In the genomic region with DNA sequence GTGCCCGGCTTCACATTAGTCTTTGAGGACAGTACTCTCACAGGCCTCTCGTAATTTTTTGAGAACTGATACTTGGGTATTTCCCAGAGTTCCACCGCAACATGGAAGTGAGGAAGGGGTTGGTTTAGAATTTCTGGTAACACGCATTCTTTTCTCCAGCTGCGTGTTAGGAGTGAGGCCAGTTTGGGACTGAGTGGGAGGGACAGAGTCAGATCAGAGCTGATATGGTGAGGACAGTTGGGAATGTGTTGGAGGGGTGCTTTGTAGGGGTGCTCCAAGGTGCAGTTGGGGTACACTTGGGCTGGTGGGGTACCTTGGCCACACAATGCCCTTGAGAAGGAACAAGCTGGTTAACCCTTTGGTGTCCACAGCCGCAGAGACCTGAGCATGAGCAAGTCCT, we compare ENCODE assay signal across 1 cellular context.
A peak's percentile ranks its signal among the peaks of the same experiment; 100 is the strongest.
TF ChIP-seq lines count a peak whose summit lies in the region.

No MANE protein-coding gene starts in this region.

TF ChIP-seq in K562, 482 proteins besides CTCF, POLR2A, EP300 and RAD21 (continued from another document and continues in another):
- TF ChIP-seq, protein P1, sequence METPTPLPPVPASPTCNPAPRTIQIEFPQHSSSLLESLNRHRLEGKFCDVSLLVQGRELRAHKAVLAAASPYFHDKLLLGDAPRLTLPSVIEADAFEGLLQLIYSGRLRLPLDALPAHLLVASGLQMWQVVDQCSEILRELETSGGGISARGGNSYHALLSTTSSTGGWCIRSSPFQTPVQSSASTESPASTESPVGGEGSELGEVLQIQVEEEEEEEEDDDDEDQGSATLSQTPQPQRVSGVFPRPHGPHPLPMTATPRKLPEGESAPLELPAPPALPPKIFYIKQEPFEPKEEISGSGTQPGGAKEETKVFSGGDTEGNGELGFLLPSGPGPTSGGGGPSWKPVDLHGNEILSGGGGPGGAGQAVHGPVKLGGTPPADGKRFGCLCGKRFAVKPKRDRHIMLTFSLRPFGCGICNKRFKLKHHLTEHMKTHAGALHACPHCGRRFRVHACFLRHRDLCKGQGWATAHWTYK (CRISPR knock-in tag; IDR thresholded peaks at IDR 0.05), result peak; percentile 16; the same call in 1 of the 2 replicates
- TF ChIP-seq HDAC1 (IDR thresholded peaks at IDR 0.05) (peak in 1 of 2 experiments; percentile 58; a peak in 2 of 4 replicates), HNRNPK (IDR thresholded peaks at IDR 0.05; ENCODE audit: low read depth, low read length, poor library complexity, severe bottlenecking) (no peak), GATA2 (CRISPR knock-in tag; IDR thresholded peaks at IDR 0.05) (peak; percentile 73), SMAD4 (CRISPR knock-in tag; conservative IDR thresholded peaks at IDR 0.05) (0 out of 2 replicates have a peak, but pooled peaks have one; percentile 15), MYBL2 (IDR thresholded peaks at IDR 0.05; ENCODE audit: low read depth) (no peak), MYBL2 (CRISPR knock-in tag; IDR thresholded peaks at IDR 0.05; ENCODE audit: borderline replicate concordance) (no peak), TEAD1 (CRISPR knock-in tag; IDR thresholded peaks at IDR 0.05) (peak in 1 of 2 experiments; percentile 55; a peak in 2 of 4 replicates), FOXJ3 (CRISPR knock-in tag; IDR thresholded peaks at IDR 0.05) (no peak), SNIP1 (IDR thresholded peaks at IDR 0.05; ENCODE audit: low read depth) (no peak), ADNP (tag; IDR thresholded peaks at IDR 0.05) (0 out of 2 replicates have a peak, but pooled peaks have one; percentile 14), CAMTA2 (CRISPR knock-in tag; conservative IDR thresholded peaks at IDR 0.05) (no peak), MYC (IDR thresholded peaks at IDR 0.05; ENCODE audit: low read depth, low read length) (no peak), MYC (CRISPR knock-in tag; IDR thresholded peaks at IDR 0.05; ENCODE audit: borderline replicate concordance, low read depth) (no peak), PCBP2 (IDR thresholded peaks at IDR 0.05; ENCODE audit: low read depth, low read length, poor library complexity, severe bottlenecking) (no peak), JUNB (CRISPR knock-in tag; conservative IDR thresholded peaks at IDR 0.05) (no peak), YY1 (IDR thresholded peaks at IDR 0.05; ENCODE audit: borderline replicate concordance in 1 of 3, control insufficient read depth in 1 of 3, extremely low read depth in 1 of 3, insufficient read depth in 3 of 3, insufficient read length in 1 of 3, insufficient replicate concordance in 2 of 3, low read depth in 1 of 3, low read length in 2 of 3) (no peak), ZNF77 (CRISPR knock-in tag; IDR thresholded peaks at IDR 0.05) (no peak), ZNF586 (CRISPR knock-in tag; conservative IDR thresholded peaks at IDR 0.05) (no peak), IRF2 (CRISPR knock-in tag; IDR thresholded peaks at IDR 0.05) (no peak), ZNF274 (IDR thresholded peaks at IDR 0.05; ENCODE audit: borderline replicate concordance, low read depth, low read length) (no peak), OTX1 (CRISPR knock-in tag; IDR thresholded peaks at IDR 0.05) (peak; percentile 94), SMARCA5 (IDR thresholded peaks at IDR 0.05) (no peak), ETV6 (IDR thresholded peaks at IDR 0.05; ENCODE audit: borderline replicate concordance in 1 of 2, low read depth in 2 of 2, low read length in 1 of 2) (peak in 1 of 2 experiments; percentile 18; a peak in 1 of 4 replicates), ETV6 (CRISPR knock-in tag; IDR thresholded peaks at IDR 0.05; ENCODE audit: borderline replicate concordance) (no peak), MTA1 (IDR thresholded peaks at IDR 0.05; ENCODE audit: borderline replicate concordance) (peak; percentile 65; the same call in 1 of the 2 replicates), POLR2B (IDR thresholded peaks at IDR 0.05; ENCODE audit: low read depth, partially characterized antibody) (peak; percentile 16), KDM4B (IDR thresholded peaks at IDR 0.05; ENCODE audit: borderline replicate concordance in 2 of 2, low read depth in 1 of 2) (peak in 1 of 2 experiments; percentile 63; a peak in 1 of 4 replicates), ZNF57 (CRISPR knock-in tag; IDR thresholded peaks at IDR 0.05) (no peak), TSC22D4 (tag; IDR thresholded peaks at IDR 0.05) (no peak), EP400 (IDR thresholded peaks at IDR 0.05) (no peak), POLR2AphosphoS5 (IDR thresholded peaks at IDR 0.05; ENCODE audit: control insufficient read depth, insufficient read depth, low read depth, low read length) (no peak), NFE2 (IDR thresholded peaks at IDR 0.05; ENCODE audit: low read depth) (0 out of 2 replicates have a peak, but pooled peaks have one; percentile 3), SLC30A9 (CRISPR knock-in tag; IDR thresholded peaks at IDR 0.05) (no peak), POLR2G (IDR thresholded peaks at IDR 0.05; ENCODE audit: low read depth, low read length) (no peak)
- TF ChIP-seq, protein P2, sequence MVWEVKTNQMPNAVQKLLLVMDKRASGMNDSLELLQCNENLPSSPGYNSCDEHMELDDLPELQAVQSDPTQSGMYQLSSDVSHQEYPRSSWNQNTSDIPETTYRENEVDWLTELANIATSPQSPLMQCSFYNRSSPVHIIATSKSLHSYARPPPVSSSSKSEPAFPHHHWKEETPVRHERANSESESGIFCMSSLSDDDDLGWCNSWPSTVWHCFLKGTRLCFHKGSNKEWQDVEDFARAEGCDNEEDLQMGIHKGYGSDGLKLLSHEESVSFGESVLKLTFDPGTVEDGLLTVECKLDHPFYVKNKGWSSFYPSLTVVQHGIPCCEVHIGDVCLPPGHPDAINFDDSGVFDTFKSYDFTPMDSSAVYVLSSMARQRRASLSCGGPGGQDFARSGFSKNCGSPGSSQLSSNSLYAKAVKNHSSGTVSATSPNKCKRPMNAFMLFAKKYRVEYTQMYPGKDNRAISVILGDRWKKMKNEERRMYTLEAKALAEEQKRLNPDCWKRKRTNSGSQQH (CRISPR knock-in tag; IDR thresholded peaks at IDR 0.05), result peak; percentile 94
- TF ChIP-seq, protein P3, sequence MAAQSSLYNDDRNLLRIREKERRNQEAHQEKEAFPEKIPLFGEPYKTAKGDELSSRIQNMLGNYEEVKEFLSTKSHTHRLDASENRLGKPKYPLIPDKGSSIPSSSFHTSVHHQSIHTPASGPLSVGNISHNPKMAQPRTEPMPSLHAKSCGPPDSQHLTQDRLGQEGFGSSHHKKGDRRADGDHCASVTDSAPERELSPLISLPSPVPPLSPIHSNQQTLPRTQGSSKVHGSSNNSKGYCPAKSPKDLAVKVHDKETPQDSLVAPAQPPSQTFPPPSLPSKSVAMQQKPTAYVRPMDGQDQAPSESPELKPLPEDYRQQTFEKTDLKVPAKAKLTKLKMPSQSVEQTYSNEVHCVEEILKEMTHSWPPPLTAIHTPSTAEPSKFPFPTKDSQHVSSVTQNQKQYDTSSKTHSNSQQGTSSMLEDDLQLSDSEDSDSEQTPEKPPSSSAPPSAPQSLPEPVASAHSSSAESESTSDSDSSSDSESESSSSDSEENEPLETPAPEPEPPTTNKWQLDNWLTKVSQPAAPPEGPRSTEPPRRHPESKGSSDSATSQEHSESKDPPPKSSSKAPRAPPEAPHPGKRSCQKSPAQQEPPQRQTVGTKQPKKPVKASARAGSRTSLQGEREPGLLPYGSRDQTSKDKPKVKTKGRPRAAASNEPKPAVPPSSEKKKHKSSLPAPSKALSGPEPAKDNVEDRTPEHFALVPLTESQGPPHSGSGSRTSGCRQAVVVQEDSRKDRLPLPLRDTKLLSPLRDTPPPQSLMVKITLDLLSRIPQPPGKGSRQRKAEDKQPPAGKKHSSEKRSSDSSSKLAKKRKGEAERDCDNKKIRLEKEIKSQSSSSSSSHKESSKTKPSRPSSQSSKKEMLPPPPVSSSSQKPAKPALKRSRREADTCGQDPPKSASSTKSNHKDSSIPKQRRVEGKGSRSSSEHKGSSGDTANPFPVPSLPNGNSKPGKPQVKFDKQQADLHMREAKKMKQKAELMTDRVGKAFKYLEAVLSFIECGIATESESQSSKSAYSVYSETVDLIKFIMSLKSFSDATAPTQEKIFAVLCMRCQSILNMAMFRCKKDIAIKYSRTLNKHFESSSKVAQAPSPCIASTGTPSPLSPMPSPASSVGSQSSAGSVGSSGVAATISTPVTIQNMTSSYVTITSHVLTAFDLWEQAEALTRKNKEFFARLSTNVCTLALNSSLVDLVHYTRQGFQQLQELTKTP (IDR thresholded peaks at IDR 0.05; ENCODE audit: low read depth in 1 of 2, partially characterized antibody in 2 of 2), result peak in 1 of 2 experiments; percentile 59
- TF ChIP-seq, protein P4, sequence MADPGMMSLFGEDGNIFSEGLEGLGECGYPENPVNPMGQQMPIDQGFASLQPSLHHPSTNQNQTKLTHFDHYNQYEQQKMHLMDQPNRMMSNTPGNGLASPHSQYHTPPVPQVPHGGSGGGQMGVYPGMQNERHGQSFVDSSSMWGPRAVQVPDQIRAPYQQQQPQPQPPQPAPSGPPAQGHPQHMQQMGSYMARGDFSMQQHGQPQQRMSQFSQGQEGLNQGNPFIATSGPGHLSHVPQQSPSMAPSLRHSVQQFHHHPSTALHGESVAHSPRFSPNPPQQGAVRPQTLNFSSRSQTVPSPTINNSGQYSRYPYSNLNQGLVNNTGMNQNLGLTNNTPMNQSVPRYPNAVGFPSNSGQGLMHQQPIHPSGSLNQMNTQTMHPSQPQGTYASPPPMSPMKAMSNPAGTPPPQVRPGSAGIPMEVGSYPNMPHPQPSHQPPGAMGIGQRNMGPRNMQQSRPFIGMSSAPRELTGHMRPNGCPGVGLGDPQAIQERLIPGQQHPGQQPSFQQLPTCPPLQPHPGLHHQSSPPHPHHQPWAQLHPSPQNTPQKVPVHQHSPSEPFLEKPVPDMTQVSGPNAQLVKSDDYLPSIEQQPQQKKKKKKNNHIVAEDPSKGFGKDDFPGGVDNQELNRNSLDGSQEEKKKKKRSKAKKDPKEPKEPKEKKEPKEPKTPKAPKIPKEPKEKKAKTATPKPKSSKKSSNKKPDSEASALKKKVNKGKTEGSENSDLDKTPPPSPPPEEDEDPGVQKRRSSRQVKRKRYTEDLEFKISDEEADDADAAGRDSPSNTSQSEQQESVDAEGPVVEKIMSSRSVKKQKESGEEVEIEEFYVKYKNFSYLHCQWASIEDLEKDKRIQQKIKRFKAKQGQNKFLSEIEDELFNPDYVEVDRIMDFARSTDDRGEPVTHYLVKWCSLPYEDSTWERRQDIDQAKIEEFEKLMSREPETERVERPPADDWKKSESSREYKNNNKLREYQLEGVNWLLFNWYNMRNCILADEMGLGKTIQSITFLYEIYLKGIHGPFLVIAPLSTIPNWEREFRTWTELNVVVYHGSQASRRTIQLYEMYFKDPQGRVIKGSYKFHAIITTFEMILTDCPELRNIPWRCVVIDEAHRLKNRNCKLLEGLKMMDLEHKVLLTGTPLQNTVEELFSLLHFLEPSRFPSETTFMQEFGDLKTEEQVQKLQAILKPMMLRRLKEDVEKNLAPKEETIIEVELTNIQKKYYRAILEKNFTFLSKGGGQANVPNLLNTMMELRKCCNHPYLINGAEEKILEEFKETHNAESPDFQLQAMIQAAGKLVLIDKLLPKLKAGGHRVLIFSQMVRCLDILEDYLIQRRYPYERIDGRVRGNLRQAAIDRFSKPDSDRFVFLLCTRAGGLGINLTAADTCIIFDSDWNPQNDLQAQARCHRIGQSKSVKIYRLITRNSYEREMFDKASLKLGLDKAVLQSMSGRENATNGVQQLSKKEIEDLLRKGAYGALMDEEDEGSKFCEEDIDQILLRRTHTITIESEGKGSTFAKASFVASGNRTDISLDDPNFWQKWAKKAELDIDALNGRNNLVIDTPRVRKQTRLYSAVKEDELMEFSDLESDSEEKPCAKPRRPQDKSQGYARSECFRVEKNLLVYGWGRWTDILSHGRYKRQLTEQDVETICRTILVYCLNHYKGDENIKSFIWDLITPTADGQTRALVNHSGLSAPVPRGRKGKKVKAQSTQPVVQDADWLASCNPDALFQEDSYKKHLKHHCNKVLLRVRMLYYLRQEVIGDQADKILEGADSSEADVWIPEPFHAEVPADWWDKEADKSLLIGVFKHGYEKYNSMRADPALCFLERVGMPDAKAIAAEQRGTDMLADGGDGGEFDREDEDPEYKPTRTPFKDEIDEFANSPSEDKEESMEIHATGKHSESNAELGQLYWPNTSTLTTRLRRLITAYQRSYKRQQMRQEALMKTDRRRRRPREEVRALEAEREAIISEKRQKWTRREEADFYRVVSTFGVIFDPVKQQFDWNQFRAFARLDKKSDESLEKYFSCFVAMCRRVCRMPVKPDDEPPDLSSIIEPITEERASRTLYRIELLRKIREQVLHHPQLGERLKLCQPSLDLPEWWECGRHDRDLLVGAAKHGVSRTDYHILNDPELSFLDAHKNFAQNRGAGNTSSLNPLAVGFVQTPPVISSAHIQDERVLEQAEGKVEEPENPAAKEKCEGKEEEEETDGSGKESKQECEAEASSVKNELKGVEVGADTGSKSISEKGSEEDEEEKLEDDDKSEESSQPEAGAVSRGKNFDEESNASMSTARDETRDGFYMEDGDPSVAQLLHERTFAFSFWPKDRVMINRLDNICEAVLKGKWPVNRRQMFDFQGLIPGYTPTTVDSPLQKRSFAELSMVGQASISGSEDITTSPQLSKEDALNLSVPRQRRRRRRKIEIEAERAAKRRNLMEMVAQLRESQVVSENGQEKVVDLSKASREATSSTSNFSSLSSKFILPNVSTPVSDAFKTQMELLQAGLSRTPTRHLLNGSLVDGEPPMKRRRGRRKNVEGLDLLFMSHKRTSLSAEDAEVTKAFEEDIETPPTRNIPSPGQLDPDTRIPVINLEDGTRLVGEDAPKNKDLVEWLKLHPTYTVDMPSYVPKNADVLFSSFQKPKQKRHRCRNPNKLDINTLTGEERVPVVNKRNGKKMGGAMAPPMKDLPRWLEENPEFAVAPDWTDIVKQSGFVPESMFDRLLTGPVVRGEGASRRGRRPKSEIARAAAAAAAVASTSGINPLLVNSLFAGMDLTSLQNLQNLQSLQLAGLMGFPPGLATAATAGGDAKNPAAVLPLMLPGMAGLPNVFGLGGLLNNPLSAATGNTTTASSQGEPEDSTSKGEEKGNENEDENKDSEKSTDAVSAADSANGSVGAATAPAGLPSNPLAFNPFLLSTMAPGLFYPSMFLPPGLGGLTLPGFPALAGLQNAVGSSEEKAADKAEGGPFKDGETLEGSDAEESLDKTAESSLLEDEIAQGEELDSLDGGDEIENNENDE (IDR thresholded peaks at IDR 0.05; ENCODE audit: low read depth, low read length), result no peak
- TF ChIP-seq, protein P5, sequence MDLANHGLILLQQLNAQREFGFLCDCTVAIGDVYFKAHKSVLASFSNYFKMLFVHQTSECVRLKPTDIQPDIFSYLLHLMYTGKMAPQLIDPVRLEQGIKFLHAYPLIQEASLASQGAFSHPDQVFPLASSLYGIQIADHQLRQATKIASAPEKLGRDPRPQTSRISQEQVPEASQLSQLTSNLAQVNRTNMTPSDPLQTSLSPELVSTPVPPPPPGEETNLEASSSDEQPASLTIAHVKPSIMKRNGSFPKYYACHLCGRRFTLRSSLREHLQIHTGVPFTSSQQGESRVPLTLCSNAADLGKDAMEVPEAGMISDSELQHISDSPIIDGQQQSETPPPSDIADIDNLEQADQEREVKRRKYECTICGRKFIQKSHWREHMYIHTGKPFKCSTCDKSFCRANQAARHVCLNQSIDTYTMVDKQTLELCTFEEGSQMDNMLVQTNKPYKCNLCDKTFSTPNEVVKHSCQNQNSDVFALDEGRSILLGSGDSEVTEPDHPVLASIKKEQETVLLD (IDR thresholded peaks at IDR 0.05), result peak; percentile 62; the same call in 1 of the 2 replicates
- TF ChIP-seq, protein P6, sequence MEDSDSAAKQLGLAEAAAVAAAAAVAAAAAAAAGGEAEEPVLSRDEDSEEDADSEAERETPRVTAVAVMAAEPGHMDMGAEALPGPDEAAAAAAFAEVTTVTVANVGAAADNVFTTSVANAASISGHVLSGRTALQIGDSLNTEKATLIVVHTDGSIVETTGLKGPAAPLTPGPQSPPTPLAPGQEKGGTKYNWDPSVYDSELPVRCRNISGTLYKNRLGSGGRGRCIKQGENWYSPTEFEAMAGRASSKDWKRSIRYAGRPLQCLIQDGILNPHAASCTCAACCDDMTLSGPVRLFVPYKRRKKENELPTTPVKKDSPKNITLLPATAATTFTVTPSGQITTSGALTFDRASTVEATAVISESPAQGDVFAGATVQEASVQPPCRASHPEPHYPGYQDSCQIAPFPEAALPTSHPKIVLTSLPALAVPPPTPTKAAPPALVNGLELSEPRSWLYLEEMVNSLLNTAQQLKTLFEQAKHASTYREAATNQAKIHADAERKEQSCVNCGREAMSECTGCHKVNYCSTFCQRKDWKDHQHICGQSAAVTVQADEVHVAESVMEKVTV (CRISPR knock-in tag; IDR thresholded peaks at IDR 0.05), result no peak
